Comparison of ENCODE assay signal across 8 cellular contexts in genomic region chr17:59840329-59840907, GRCh38. TPM values are rescaled to one million over a fixed set of nuclear protein-coding genes. Genes with fewer than 3 reads are reported as not detected.
DNase-seq lines count a peak whose midpoint lies in the region; ATAC-seq, FAIRE-seq and TF ChIP-seq lines count a peak whose summit lies in the region.

No MANE protein-coding gene starts in this region.

- POLR2A ChIA-PET in AG04449 (lab: Yijun Ruan, JAX): interaction anchor here (0.7 to 13.4 kb wide), 6 partner anchors 11 to 87 kb away, joined by 3 to 449 read pairs (median 68); no protein-coding TSS in a partner anchor
- POLR2A ChIA-PET in HepG2 (lab: Yijun Ruan, JAX): interaction anchor here (0.9 to 20.0 kb wide), 8 partner anchors 11 to 133 kb away, joined by 3 to 501 read pairs (median 6); partner anchors contain the start of genes PTRH2 and VMP1

- H3K4me3 ChIP-seq in AG04449 (ENCODE audit: low read depth, low read length) (peak overlapping the region; percentile 78), HepG2 (replicated peaks in 1 of 3; ENCODE audit: insufficient read depth in 1 of 3, low read depth in 2 of 3, low read length in 3 of 3) (peak overlapping the region; percentile 79 to 94 (median 80)), vagina (peak overlapping the region; percentile 64 to 80)

- peak overlapping the region; percentile 80 for H3K4me2 ChIP-seq in HepG2 (ENCODE audit: low read depth, low read length)

- H3K4me3 Mint-ChIP-seq in HFFc6: peak overlapping the region; percentile 98

- TF ChIP-seq EP300 in HepG2 (IDR thresholded peaks at IDR 0.05; ENCODE audit: low read depth in 2 of 2, low read length in 2 of 2): no peak
- no peak for TF ChIP-seq EP300 in HepG2 (CRISPR knock-in tag; IDR thresholded peaks at IDR 0.05; ENCODE audit: borderline replicate concordance)

- no TSS peak for BruUV-seq in HepG2 (replicated peaks; lab: Mats Ljungman, UMichigan)

- no peak for ATAC-seq in HepG2
- ATAC-seq in GM19463 (IDR thresholded peaks at IDR 0.05; ENCODE audit: unreplicated experiment): no peak
- ATAC-seq in GM21717 (IDR thresholded peaks at IDR 0.05; ENCODE audit: unreplicated experiment): no peak

- H3K27me3 ChIP-seq in HepG2 (ENCODE audit: control insufficient read depth in 1 of 2, insufficient read depth in 2 of 2, low read length in 2 of 2) (peaks cover 0 to 5% of the 10 kb centered on the region in 2 experiments; a peak in 1 of 5 replicates), vagina (no peaks in the 10 kb centered on the region)

- peaks cover 48% of the 10 kb centered on the region for H3K36me3 Mint-ChIP-seq in HFFc6 (ENCODE audit: low read depth)

- peak overlapping the region; percentile 100 for H3K9ac ChIP-seq in HepG2 (ENCODE audit: insufficient read depth, low read depth, low read length)

- H3K27ac ChIP-seq in HepG2 (ENCODE audit: extremely low read length, insufficient read depth, low read length) (peak overlapping the region; percentile 98), vagina (peak overlapping the region; percentile 99)

- TF ChIP-seq POLR2A in HepG2 (IDR thresholded peaks at IDR 0.05; ENCODE audit: insufficient read depth in 1 of 2, low read depth in 2 of 2, low read length in 2 of 2): no peak; a peak in 1 of 4 replicates
- no peak for TF ChIP-seq POLR2A in vagina (IDR thresholded peaks at IDR 0.05)

- peaks cover 40% of the 10 kb centered on the region for H3K79me2 ChIP-seq in HepG2 (ENCODE audit: insufficient read depth, low read length)

- peaks cover 60% of the 10 kb centered on the region for H3K4me1 Mint-ChIP-seq in HFFc6 (ENCODE audit: low read depth)

- H3K4me1 ChIP-seq in HepG2 (ENCODE audit: insufficient read depth, low read length) (peaks cover 62% of the 10 kb centered on the region), vagina (peaks cover 58% of the 10 kb centered on the region)

- H3K27me3 Mint-ChIP-seq in HFFc6 (ENCODE audit: insufficient read depth): peaks cover 78% of the 10 kb centered on the region

- H3K9me3 ChIP-seq in HepG2 (ENCODE audit: low read length) (no peaks in the 10 kb centered on the region), vagina (no peaks in the 10 kb centered on the region)

- H3K9me3 Mint-ChIP-seq in HFFc6: peaks cover 60% of the 10 kb centered on the region

- TF ChIP-seq CTCF in AG04449 (IDR thresholded peaks at IDR 0.05; ENCODE audit: insufficient read depth, low read length, missing control alignments): no peak
- no peak for TF ChIP-seq CTCF in HFFc6 (IDR thresholded peaks at IDR 0.05)
- no peak for TF ChIP-seq CTCF in HepG2 (CRISPR knock-in tag; IDR thresholded peaks at IDR 0.05)
- TF ChIP-seq CTCF in vagina (IDR thresholded peaks at IDR 0.05): no peak

- H2AFZ ChIP-seq in HepG2 (ENCODE audit: low read length): no peak overlapping the region

- CTCF ChIA-PET in AG04449 (lab: Yijun Ruan, JAX) (no interaction called here), HepG2 (lab: Yijun Ruan, JAX; ENCODE audit: low intra/inter-chr PET ratio, low total read pairs) (interaction anchor here (4.0 kb wide), 1 partner anchor 87 kb away, joined by 24 read pairs; no protein-coding TSS in a partner anchor)

- in situ Hi-C loops in HepG2 (cut with HindIII; ENCODE audit: extremely low pct_ligation_motif_present, low pct_unique_long_range_greater_than_20kb): no loop called here

- intact Hi-C loops in HepG2 (cut with micrococcal nuclease; ENCODE audit: unreplicated experiment): no loop called here
- intact Hi-C loops in vagina (cut with DNase I): loop anchor here (5.0 kb wide), 1 partner anchor 88 kb away; no protein-coding TSS in a partner anchor

- peak overlapping the region; percentile 99 for H3K27ac Mint-ChIP-seq in HFFc6

- WGBS in HepG2 (ENCODE audit: low lambda C conversion rate): 0% methylated on average over 3 of the region's 3 CpGs

- no peak for FAIRE-seq in HepG2 (lab: Jason Lieb, UNC)

- DNase-seq in AG04449 (ENCODE audit: low read depth, low spot score): no peak
- no peak for DNase-seq in HFFc6
- peak; percentile 47 for DNase-seq in amniotic epithelial cell (ENCODE audit: low read depth)
- no peak for DNase-seq in HepG2 (ENCODE audit: low spot score)
- no peak for DNase-seq in vagina (ENCODE audit: extremely low spot score in 2 of 2)
- DNase-seq in MV-4-11 (lab: John Stamatoyannopoulos, UW): no peak

- peaks cover 34% of the 10 kb centered on the region for H4K20me1 ChIP-seq in HepG2 (ENCODE audit: insufficient read depth, low read length)

- peaks cover 4 to 23% of the 10 kb centered on the region in 2 experiments; a peak in 3 of 5 replicates for H3K36me3 ChIP-seq in HepG2 (replicated peaks in 1 of 2; ENCODE audit: control insufficient read depth in 1 of 2, insufficient read depth in 2 of 2, low read length in 2 of 2)
- H3K36me3 ChIP-seq in vagina: peaks cover 0 to 14% of the 10 kb centered on the region in 2 donors

- TF ChIP-seq RAD21 in HepG2 (CRISPR knock-in tag; IDR thresholded peaks at IDR 0.05): no peak

TF ChIP-seq in HepG2, 621 proteins besides CTCF, POLR2A, EP300 and RAD21 (continues in another document):
- TF ChIP-seq ZBTB8A (CRISPR knock-in tag; IDR thresholded peaks at IDR 0.05; ENCODE audit: borderline replicate concordance, low read depth) (no peak), ZMYM4 (CRISPR knock-in tag; IDR thresholded peaks at IDR 0.05) (no peak), BHLHE40 (IDR thresholded peaks at IDR 0.05; ENCODE audit: low read length) (no peak), FOXJ3 (CRISPR knock-in tag; IDR thresholded peaks at IDR 0.05; ENCODE audit: borderline replicate concordance) (no peak)

RNA-seq across cellular contexts. Expression of gene TUBD1, which starts 52.3 kb away (rescaled TPM):
- 1 to 10 TPM; 2.9 to 4.0 (median 3.3) TPM for total RNA-seq in HFFc6 (2021; fragmentation: NEBNext Ultra II Directional; extraction: Animal tissue kit (Norgen Biotek cat#: 25700))
- total RNA-seq in HepG2 (2016; rRNA removed; fragmentation: Illumina TruSeq; extraction: Trizol): 25.9 and 38.7 TPM in 2 replicates
- 20.1 and 20.5 TPM in 2 replicates for total RNA-seq in HepG2 (2016; cell fraction: cytosol; rRNA removed; fragmentation: Illumina TruSeq; extraction: Trizol; ENCODE audit: low read depth)
- total RNA-seq in HepG2 (2016; cell fraction: insoluble cytoplasmic fraction; rRNA removed; fragmentation: Illumina TruSeq; extraction: Trizol): 28.3 and 37.1 TPM in 2 replicates
- 26.6 and 28.2 TPM in 2 replicates for total RNA-seq in HepG2 (2016; cell fraction: membrane; rRNA removed; fragmentation: Illumina TruSeq; extraction: Trizol)
- total RNA-seq in HepG2 (2016; cell fraction: nucleus; rRNA removed; fragmentation: Illumina TruSeq; extraction: Trizol): 12.1 and 17.0 TPM in 2 replicates
- 14.0 and 18.2 TPM in 2 replicates for polyA plus RNA-seq in HepG2 (2011; rRNA removed)
- 9.3 and 14.8 TPM in 2 replicates for polyA plus RNA-seq in HepG2 (2011; cell fraction: cytosol; rRNA removed)
- polyA plus RNA-seq in HepG2 (2011; cell fraction: nucleus; rRNA removed): 4.8 and 5.8 TPM in 2 replicates
- polyA plus RNA-seq in HepG2 (2012): 21.1 and 22.1 TPM in 2 replicates
- 6.2 and 9.4 TPM in 2 replicates for polyA plus RNA-seq in HepG2 (2016; cell fraction: cytosol; fragmentation: Illumina TruSeq; extraction: Trizol; ENCODE audit: low read depth)
- 31.1 and 38.5 TPM in 2 replicates for polyA plus RNA-seq in HepG2 (2016; cell fraction: insoluble cytoplasmic fraction; fragmentation: Illumina TruSeq; extraction: Trizol; ENCODE audit: low read depth)
- 13.5 and 16.0 TPM in 2 replicates for polyA plus RNA-seq in HepG2 (2016; cell fraction: membrane; fragmentation: Illumina TruSeq; extraction: Trizol; ENCODE audit: low read depth)
- 17.6 and 25.2 TPM in 2 replicates for polyA plus RNA-seq in HepG2 (2016; cell fraction: nucleus; fragmentation: Illumina TruSeq; extraction: Trizol; ENCODE audit: insufficient read depth, low read depth)
- 20.7 and 40.9 TPM in 2 replicates for polyA minus RNA-seq in HepG2 (2011; rRNA and poly(A)+ RNA removed; ENCODE audit: low replicate concordance)
- 8.2 and 12.0 TPM in 2 replicates for polyA minus RNA-seq in HepG2 (2011; cell fraction: cytosol; rRNA and poly(A)+ RNA removed)
- 26.5 and 31.5 TPM in 2 replicates for polyA minus RNA-seq in HepG2 (2011; cell fraction: nucleus; rRNA and poly(A)+ RNA removed)
- total RNA-seq in vagina: 16.2 TPM

RNA-seq across cellular contexts. Expression of gene RPS6KB1, which starts 52.5 kb away (rescaled TPM):
- 10 to 100 TPM; 25.5 to 30.2 (median 27.9) TPM for total RNA-seq in HFFc6 (2021; fragmentation: NEBNext Ultra II Directional; extraction: Animal tissue kit (Norgen Biotek cat#: 25700))
- total RNA-seq in HepG2 (2016; rRNA removed; fragmentation: Illumina TruSeq; extraction: Trizol): 42.2 and 44.3 TPM in 2 replicates
- total RNA-seq in HepG2 (2016; cell fraction: cytosol; rRNA removed; fragmentation: Illumina TruSeq; extraction: Trizol; ENCODE audit: low read depth): 12.7 and 14.4 TPM in 2 replicates
- total RNA-seq in HepG2 (2016; cell fraction: insoluble cytoplasmic fraction; rRNA removed; fragmentation: Illumina TruSeq; extraction: Trizol): 42.8 and 47.7 TPM in 2 replicates
- total RNA-seq in HepG2 (2016; cell fraction: membrane; rRNA removed; fragmentation: Illumina TruSeq; extraction: Trizol): 13.4 and 15.4 TPM in 2 replicates
- total RNA-seq in HepG2 (2016; cell fraction: nucleus; rRNA removed; fragmentation: Illumina TruSeq; extraction: Trizol): 37.6 and 39.2 TPM in 2 replicates
- polyA plus RNA-seq in HepG2 (2011; rRNA removed): 16.5 and 19.9 TPM in 2 replicates
- 6.6 and 10.9 TPM in 2 replicates for polyA plus RNA-seq in HepG2 (2011; cell fraction: cytosol; rRNA removed)
- polyA plus RNA-seq in HepG2 (2011; cell fraction: nucleus; rRNA removed): 15.6 and 21.2 TPM in 2 replicates
- polyA plus RNA-seq in HepG2 (2012): 30.9 and 32.5 TPM in 2 replicates
- polyA plus RNA-seq in HepG2 (2016; cell fraction: cytosol; fragmentation: Illumina TruSeq; extraction: Trizol; ENCODE audit: low read depth): 2.8 and 3.4 TPM in 2 replicates
- 43.5 and 47.4 TPM in 2 replicates for polyA plus RNA-seq in HepG2 (2016; cell fraction: insoluble cytoplasmic fraction; fragmentation: Illumina TruSeq; extraction: Trizol; ENCODE audit: low read depth)
- polyA plus RNA-seq in HepG2 (2016; cell fraction: membrane; fragmentation: Illumina TruSeq; extraction: Trizol; ENCODE audit: low read depth): 7.6 and 9.0 TPM in 2 replicates
- 56.0 and 56.9 TPM in 2 replicates for polyA plus RNA-seq in HepG2 (2016; cell fraction: nucleus; fragmentation: Illumina TruSeq; extraction: Trizol; ENCODE audit: insufficient read depth, low read depth)
- polyA minus RNA-seq in HepG2 (2011; rRNA and poly(A)+ RNA removed; ENCODE audit: low replicate concordance): 6.7 and 16.4 TPM in 2 replicates
- polyA minus RNA-seq in HepG2 (2011; cell fraction: cytosol; rRNA and poly(A)+ RNA removed): 17.8 and 17.9 TPM in 2 replicates
- 61.5 and 91.5 TPM in 2 replicates for polyA minus RNA-seq in HepG2 (2011; cell fraction: nucleus; rRNA and poly(A)+ RNA removed)
- total RNA-seq in vagina: 96.7 TPM
